In genomic region chr11:36488096-36488495, GRCh38 we compare ENCODE assay signal across 14 cellular contexts. TPM values are rescaled to one million over a fixed set of nuclear protein-coding genes. Genes with fewer than 3 reads are reported as not detected.
A peak's percentile ranks its signal among the peaks of the same experiment; 100 is the strongest.
DNase-seq lines count a peak whose midpoint lies in the region; ATAC-seq, FAIRE-seq and TF ChIP-seq lines count a peak whose summit lies in the region.
"Had no signal": no experiment of that assay in that cellular context is flagged by ENCODE, and none has a peak within 500 bp of the region (broad histone marks: within the 10 kb centered on the region; RNA-seq: fewer than 3 reads in every experiment).

No MANE protein-coding gene starts in this region.

- H3K36me3 ChIP-seq in gastrocnemius medialis: peaks cover 0 to 60% of the 10 kb centered on the region in 2 donors

- peaks cover 54% of the 10 kb centered on the region for H3K36me3 Mint-ChIP-seq in T-cell
- H3K36me3 Mint-ChIP-seq in activated T-helper 1 cell treated with anti-CD3 and anti-CD28 coated beads, Interleukin-12 subunit alpha, Interleukin-12 subunit beta, Interleukin-2, Interleukin-4 antibody, amounts not matched to agents 30 ng/mL and 10 ng/mL and 1 ng/mL, durations not matched to agents 14 hours and 24 hours and 36 hours (ENCODE audit: low read depth): peaks cover 57% of the 10 kb centered on the region

- no peak for FAIRE-seq in frontal cortex (lab: Jason Lieb, UNC)

- no peak overlapping the region for H3K4me3 ChIP-seq in gastrocnemius medialis

- CTCF ChIA-PET in T-cell (lab: Charles Lee): interaction anchor here in 1 of 2 donors (0.6 to 3.0 kb wide), 4 partner anchors 9 to 198 kb away, joined by 3 to 13 read pairs (median 8); no protein-coding TSS in a partner anchor

- H3K27me3 ChIP-seq in gastrocnemius medialis: no peaks in the 10 kb centered on the region

- POLR2A ChIA-PET in T-cell (lab: Charles Lee): no interaction called here

- intact Hi-C loops in gastrocnemius medialis (cut with DNase I; ENCODE audit: low total_unique reads): no loop called here
- intact Hi-C loops in activated T-helper 1 cell treated with anti-CD3 and anti-CD28 coated beads, Interleukin-12 subunit alpha, Interleukin-12 subunit beta, Interleukin-2, Interleukin-4 antibody, amounts not matched to agents 30 ng/mL and 10 ng/mL and 1 ng/mL, durations not matched to agents 14 hours and 24 hours and 36 hours (cut with micrococcal nuclease): no loop called here

- DNase-seq in T-cell: no peak
- DNase-seq in gastrocnemius medialis: no peak
- no peak for DNase-seq in activated T-helper 1 cell treated with anti-CD3 and anti-CD28 coated beads, Interleukin-12 subunit alpha, Interleukin-12 subunit beta, Interleukin-2, Interleukin-4 antibody, amounts not matched to agents 30 ng/mL and 10 ng/mL and 1 ng/mL, durations not matched to agents 14 hours and 24 hours and 36 hours (ENCODE audit: low spot score)
- no peak for DNase-seq in NCI-H1105 treated with DMSO at 0.1 percent for 48 hours (lab: John Stamatoyannopoulos, UW)
- no peak for DNase-seq in T-helper 9 cell
- DNase-seq in frontal cortex (ENCODE audit: low spot score in 2 of 2): no peak
- DNase-seq: effector CD4-positive, alpha-beta T cell; GOT3; NCI-H524; stimulated activated CD4-positive, alpha-beta T cell treated with anti-CD3 and anti-CD28 coated beads, Interleukin-4, amount 100 ng/mL, for 24 hours; T1000 had no signal

- H3K4me1 ChIP-seq in gastrocnemius medialis: peaks cover 11 to 20% of the 10 kb centered on the region in 2 donors

- no peak overlapping the region for H3K4me3 Mint-ChIP-seq in T-cell
- no peak overlapping the region for H3K4me3 Mint-ChIP-seq in activated T-helper 1 cell treated with anti-CD3 and anti-CD28 coated beads, Interleukin-12 subunit alpha, Interleukin-12 subunit beta, Interleukin-2, Interleukin-4 antibody, amounts not matched to agents 30 ng/mL and 10 ng/mL and 1 ng/mL, durations not matched to agents 14 hours and 24 hours and 36 hours
- H3K4me3 Mint-ChIP-seq: type B pancreatic cell had no signal

- H3K9me3 Mint-ChIP-seq in T-cell: peaks cover 0 to 2% (median 0%) of the 10 kb centered on the region in 3 donors
- no peaks in the 10 kb centered on the region for H3K9me3 Mint-ChIP-seq in activated T-helper 1 cell treated with anti-CD3 and anti-CD28 coated beads, Interleukin-12 subunit alpha, Interleukin-12 subunit beta, Interleukin-2, Interleukin-4 antibody, amounts not matched to agents 30 ng/mL and 10 ng/mL and 1 ng/mL, durations not matched to agents 14 hours and 24 hours and 36 hours
- H3K9me3 Mint-ChIP-seq: type B pancreatic cell had no signal

- no peak for TF ChIP-seq POLR2A in gastrocnemius medialis (IDR thresholded peaks at IDR 0.05)

- H3K4me1 Mint-ChIP-seq in T-cell: peaks cover 24 to 41% (median 34%) of the 10 kb centered on the region in 3 donors
- peaks cover 27% of the 10 kb centered on the region for H3K4me1 Mint-ChIP-seq in activated T-helper 1 cell treated with anti-CD3 and anti-CD28 coated beads, Interleukin-12 subunit alpha, Interleukin-12 subunit beta, Interleukin-2, Interleukin-4 antibody, amounts not matched to agents 30 ng/mL and 10 ng/mL and 1 ng/mL, durations not matched to agents 14 hours and 24 hours and 36 hours (ENCODE audit: low read depth)

- TF ChIP-seq CTCF in gastrocnemius medialis (IDR thresholded peaks at IDR 0.05 in 4 of 5, conservative IDR thresholded peaks at IDR 0.05 in 1 of 5): no peak

- no peaks in the 10 kb centered on the region for H3K27me3 Mint-ChIP-seq in T-cell
- no peaks in the 10 kb centered on the region for H3K27me3 Mint-ChIP-seq in activated T-helper 1 cell treated with anti-CD3 and anti-CD28 coated beads, Interleukin-12 subunit alpha, Interleukin-12 subunit beta, Interleukin-2, Interleukin-4 antibody, amounts not matched to agents 30 ng/mL and 10 ng/mL and 1 ng/mL, durations not matched to agents 14 hours and 24 hours and 36 hours (ENCODE audit: insufficient read depth)
- H3K27me3 Mint-ChIP-seq: type B pancreatic cell had no signal

- ATAC-seq in GM18907 (IDR thresholded peaks at IDR 0.05; ENCODE audit: unreplicated experiment) (peak; percentile 73), GM21825 (IDR thresholded peaks at IDR 0.05; ENCODE audit: unreplicated experiment) (peak; percentile 70), T-cell (replicated peaks in 1 of 4) (peak in 2 of 4 experiments; percentile 16 to 23), gastrocnemius medialis (no peak)

- peak overlapping the region in 3 of 4 donors; percentile 16 to 54 (median 22) for H3K27ac ChIP-seq in gastrocnemius medialis

- in situ Hi-C loops in gastrocnemius medialis (cut with MboI; ENCODE audit: low sequenced_read_pairs in 4 of 4): loop anchor here in 3 of 4 donors (25.0 kb wide), 3 partner anchors 201 to 876 kb away; partner anchors contain the start of genes FJX1 (in 3 of the 3), COMMD9 (in 2 of the 3) and PRR5L (in 2 of the 3)

- H3K9me3 ChIP-seq in gastrocnemius medialis: no peaks in the 10 kb centered on the region

- peak overlapping the region; percentile 11 to 69 for H3K27ac Mint-ChIP-seq in T-cell
- no peak overlapping the region for H3K27ac Mint-ChIP-seq in activated T-helper 1 cell treated with anti-CD3 and anti-CD28 coated beads, Interleukin-12 subunit alpha, Interleukin-12 subunit beta, Interleukin-2, Interleukin-4 antibody, amounts not matched to agents 30 ng/mL and 10 ng/mL and 1 ng/mL, durations not matched to agents 14 hours and 24 hours and 36 hours
- H3K27ac Mint-ChIP-seq: type B pancreatic cell had no signal

RNA-seq across cellular contexts. Expression of gene TRAF6, which starts 22.0 kb away (rescaled TPM):
- total RNA-seq in T-cell: 10 to 100 TPM; 17.3 to 26.0 (median 19.4) TPM
- total RNA-seq in gastrocnemius medialis: 10 to 100 TPM in 3 of 4 donors, 1 to 10 TPM in 1; 9.8 to 14.4 (median 11.3) TPM
- total RNA-seq in activated T-helper 1 cell treated with anti-CD3 and anti-CD28 coated beads, Interleukin-12 subunit alpha, Interleukin-12 subunit beta, Interleukin-2, Interleukin-4 antibody, amounts not matched to agents 30 ng/mL and 10 ng/mL and 1 ng/mL, durations not matched to agents 14 hours and 24 hours and 36 hours: 10.5 and 11.1 TPM in 2 replicates
- 13.0 TPM for total RNA-seq in frontal cortex

Comparison
In these comparisons a context has a peak if more than half of its experiments do, and no peak if none do; other contexts are left out.
1. ATAC-seq: peak in GM18907 (single experiment) and GM21825 (single experiment); none in gastrocnemius medialis (0 of 2).